ENCODE assay signal across 8 cellular contexts in the genomic region with DNA sequence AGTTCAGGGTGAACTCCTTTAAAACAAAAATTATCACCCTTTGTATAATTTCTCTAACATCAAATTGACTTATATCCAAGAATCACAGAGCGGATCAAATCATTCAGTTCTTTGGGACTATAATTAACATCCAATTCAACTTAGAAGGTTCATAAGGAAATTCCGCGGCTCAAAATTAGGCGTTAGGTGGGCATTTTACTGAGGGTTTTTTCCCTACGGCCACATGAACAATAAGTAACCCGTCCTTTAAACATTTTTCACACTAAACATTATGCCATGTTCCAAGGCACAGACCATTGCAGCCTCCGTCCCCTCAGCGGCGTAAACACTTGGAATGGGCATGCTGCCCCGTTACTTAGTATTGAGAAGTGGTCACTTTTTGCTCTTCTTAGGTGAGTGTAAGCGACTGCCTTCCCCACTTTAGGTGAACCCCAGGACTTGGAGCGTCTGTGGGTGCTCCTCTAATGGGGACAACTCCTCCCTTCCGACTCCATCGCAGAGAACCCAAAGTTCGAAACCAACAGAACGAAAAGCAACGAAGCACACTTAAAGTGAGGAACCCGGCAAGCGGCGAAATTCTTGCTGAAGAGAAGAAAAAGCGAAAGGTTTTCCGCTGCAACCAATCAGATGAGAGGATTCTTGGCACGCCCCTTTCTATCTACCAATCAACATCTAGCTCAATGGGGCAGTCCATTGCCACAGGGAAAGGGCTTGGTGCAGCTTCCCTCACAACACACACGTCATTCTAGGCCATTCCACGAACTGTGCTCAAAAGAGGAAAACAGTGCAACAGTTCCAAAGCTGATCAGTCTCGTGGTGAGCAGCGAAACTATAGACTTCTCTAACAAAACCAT. TPM values are rescaled to one million over a fixed set of nuclear protein-coding genes. Genes with fewer than 3 reads are reported as not detected.
DNase-seq lines count a peak whose midpoint lies in the region; ATAC-seq and TF ChIP-seq lines count a peak whose summit lies in the region.

No MANE protein-coding gene starts in this region.

- peak overlapping the region; percentile 94 for H3K9ac ChIP-seq in neural cell (ENCODE audit: low read length)

- peak; percentile 98 for DNase-seq in EH (ENCODE audit: low read depth)
- DNase-seq in GM23338 (ENCODE audit: low spot score) = peak; percentile 98
- DNase-seq in Kasumi-1 (lab: John Stamatoyannopoulos, UW) = peak; percentile 98
- peak; percentile 97 for DNase-seq in RKO (ENCODE audit: low spot score)
- peak; percentile 69 for DNase-seq in activated T-helper 9 cell treated with anti-CD3 and anti-CD28 coated beads, Interleukin-2, amount 50 U/mL, for 16 hours (ENCODE audit: low read depth)
- peak; percentile 99 for DNase-seq in fibroblast of villous mesenchyme (ENCODE audit: low read depth)
- peak; percentile 86 to 91 for DNase-seq in stimulated activated naive CD8-positive, alpha-beta T cell treated with anti-CD3 and anti-CD28 coated beads, Interleukin-15, amount 100 ng/mL, for 72 hours

- H3K4me1 ChIP-seq in GM23338 (ENCODE audit: insufficient read depth) = peaks cover 25% of the 10 kb centered on the region

- H4K20me1 ChIP-seq in GM23338 (replicated peaks; ENCODE audit: insufficient read depth) (no peaks in the 10 kb centered on the region), neural cell (ENCODE audit: insufficient read depth) (no peaks in the 10 kb centered on the region)

- peaks cover 32% of the 10 kb centered on the region for H3K4me1 Mint-ChIP-seq in GM23338
- H3K4me1 Mint-ChIP-seq in stimulated activated naive CD8-positive, alpha-beta T cell treated with anti-CD3 and anti-CD28 coated beads, Interleukin-15, amount 100 ng/mL, for 72 hours = peaks cover 46% of the 10 kb centered on the region

- H3K27ac ChIP-seq in GM23338 (ENCODE audit: low read depth) (peak overlapping the region; percentile 85), neural cell (ENCODE audit: low read length) (peak overlapping the region; percentile 92)

- TF ChIP-seq CTCF in GM23338 (conservative IDR thresholded peaks at IDR 0.05; ENCODE audit: low read depth in 2 of 2) (no peak), fibroblast of villous mesenchyme (IDR thresholded peaks at IDR 0.05; ENCODE audit: insufficient read depth, low read depth, low read length) (no peak), neural cell (IDR thresholded peaks at IDR 0.05; ENCODE audit: poor library complexity, severe bottlenecking) (no peak)

- no peaks in the 10 kb centered on the region for H3F3A ChIP-seq in GM23338 (replicated peaks; ENCODE audit: low read depth)
- no peaks in the 10 kb centered on the region for H3F3A ChIP-seq in neural cell (ENCODE audit: insufficient read depth, low read length, poor library complexity, severe bottlenecking)

- no peak for TF ChIP-seq RAD21 in neural cell (conservative IDR thresholded peaks at IDR 0.05)

- peak overlapping the region; percentile 97 for H3K4me3 Mint-ChIP-seq in GM23338
- H3K4me3 Mint-ChIP-seq in stimulated activated naive CD8-positive, alpha-beta T cell treated with anti-CD3 and anti-CD28 coated beads, Interleukin-15, amount 100 ng/mL, for 72 hours = peak overlapping the region; percentile 97 to 99

- H3K9me3 ChIP-seq in neural cell (ENCODE audit: low read length) = no peaks in the 10 kb centered on the region

- H3K36me3 Mint-ChIP-seq in GM23338 (ENCODE audit: low read depth) = no peaks in the 10 kb centered on the region

- H3K79me2 ChIP-seq in GM23338 (replicated peaks; ENCODE audit: insufficient read depth) (peaks cover 37% of the 10 kb centered on the region), neural cell (replicated peaks; ENCODE audit: insufficient read depth, low read length) (peaks cover 32% of the 10 kb centered on the region)

- H3K36me3 ChIP-seq in GM23338 (ENCODE audit: insufficient read depth) (no peaks in the 10 kb centered on the region), neural cell (ENCODE audit: insufficient read depth, low read length) (no peaks in the 10 kb centered on the region)

- peak; percentile 76 for ATAC-seq in GM23338
- peak; percentile 82 for ATAC-seq in stimulated activated naive CD8-positive, alpha-beta T cell treated with anti-CD3 and anti-CD28 coated beads, Interleukin-15, amount 100 ng/mL, for 72 hours

- H3K4me2 ChIP-seq in GM23338 = peak overlapping the region; percentile 74
- peak overlapping the region; percentile 82 for H3K4me2 ChIP-seq in neural cell (ENCODE audit: low read length)

- no peaks in the 10 kb centered on the region for H3K27me3 ChIP-seq in GM23338 (ENCODE audit: insufficient read depth)
- no peaks in the 10 kb centered on the region for H3K27me3 ChIP-seq in neural cell (ENCODE audit: insufficient read depth, low read depth, low read length)

- H3K9me2 ChIP-seq in GM23338 (ENCODE audit: insufficient read depth) (no peaks in the 10 kb centered on the region), neural cell (ENCODE audit: insufficient read depth, low read length) (no peaks in the 10 kb centered on the region)

- H2AFZ ChIP-seq in GM23338 = peak overlapping the region; percentile 82
- peak overlapping the region; percentile 66 for H2AFZ ChIP-seq in neural cell (ENCODE audit: low read depth, low read length)

- no peak for TF ChIP-seq EP300 in neural cell (conservative IDR thresholded peaks at IDR 0.05; ENCODE audit: poor library complexity, severe bottlenecking)

- peaks cover 6% of the 10 kb centered on the region for H3K27me3 Mint-ChIP-seq in GM23338 (ENCODE audit: insufficient read depth, low read depth, poor library complexity)
- H3K27me3 Mint-ChIP-seq in stimulated activated naive CD8-positive, alpha-beta T cell treated with anti-CD3 and anti-CD28 coated beads, Interleukin-15, amount 100 ng/mL, for 72 hours = peaks cover 9% of the 10 kb centered on the region

- H3K27ac Mint-ChIP-seq in GM23338 = peak overlapping the region; percentile 99
- peak overlapping the region; percentile 99 to 100 for H3K27ac Mint-ChIP-seq in stimulated activated naive CD8-positive, alpha-beta T cell treated with anti-CD3 and anti-CD28 coated beads, Interleukin-15, amount 100 ng/mL, for 72 hours

- H3K4me3 ChIP-seq in GM23338 (peak overlapping the region; percentile 59), fibroblast of villous mesenchyme (ENCODE audit: low read depth, low read length) (peak overlapping the region; percentile 94), neural cell (ENCODE audit: low read length) (peak overlapping the region; percentile 87)

- no peaks in the 10 kb centered on the region for H3K9me3 Mint-ChIP-seq in GM23338
- no peaks in the 10 kb centered on the region for H3K9me3 Mint-ChIP-seq in stimulated activated naive CD8-positive, alpha-beta T cell treated with anti-CD3 and anti-CD28 coated beads, Interleukin-15, amount 100 ng/mL, for 72 hours

TF ChIP-seq in GM23338, 12 proteins besides CTCF, POLR2A, EP300 and RAD21 (continues in another document):
- TF ChIP-seq, protein P1, sequence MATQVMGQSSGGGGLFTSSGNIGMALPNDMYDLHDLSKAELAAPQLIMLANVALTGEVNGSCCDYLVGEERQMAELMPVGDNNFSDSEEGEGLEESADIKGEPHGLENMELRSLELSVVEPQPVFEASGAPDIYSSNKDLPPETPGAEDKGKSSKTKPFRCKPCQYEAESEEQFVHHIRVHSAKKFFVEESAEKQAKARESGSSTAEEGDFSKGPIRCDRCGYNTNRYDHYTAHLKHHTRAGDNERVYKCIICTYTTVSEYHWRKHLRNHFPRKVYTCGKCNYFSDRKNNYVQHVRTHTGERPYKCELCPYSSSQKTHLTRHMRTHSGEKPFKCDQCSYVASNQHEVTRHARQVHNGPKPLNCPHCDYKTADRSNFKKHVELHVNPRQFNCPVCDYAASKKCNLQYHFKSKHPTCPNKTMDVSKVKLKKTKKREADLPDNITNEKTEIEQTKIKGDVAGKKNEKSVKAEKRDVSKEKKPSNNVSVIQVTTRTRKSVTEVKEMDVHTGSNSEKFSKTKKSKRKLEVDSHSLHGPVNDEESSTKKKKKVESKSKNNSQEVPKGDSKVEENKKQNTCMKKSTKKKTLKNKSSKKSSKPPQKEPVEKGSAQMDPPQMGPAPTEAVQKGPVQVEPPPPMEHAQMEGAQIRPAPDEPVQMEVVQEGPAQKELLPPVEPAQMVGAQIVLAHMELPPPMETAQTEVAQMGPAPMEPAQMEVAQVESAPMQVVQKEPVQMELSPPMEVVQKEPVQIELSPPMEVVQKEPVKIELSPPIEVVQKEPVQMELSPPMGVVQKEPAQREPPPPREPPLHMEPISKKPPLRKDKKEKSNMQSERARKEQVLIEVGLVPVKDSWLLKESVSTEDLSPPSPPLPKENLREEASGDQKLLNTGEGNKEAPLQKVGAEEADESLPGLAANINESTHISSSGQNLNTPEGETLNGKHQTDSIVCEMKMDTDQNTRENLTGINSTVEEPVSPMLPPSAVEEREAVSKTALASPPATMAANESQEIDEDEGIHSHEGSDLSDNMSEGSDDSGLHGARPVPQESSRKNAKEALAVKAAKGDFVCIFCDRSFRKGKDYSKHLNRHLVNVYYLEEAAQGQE (IDR thresholded peaks at IDR 0.05; ENCODE audit: unreplicated experiment) = no peak

TF ChIP-seq in neural cell, 6 proteins besides CTCF, POLR2A, EP300 and RAD21:
- TF ChIP-seq MXI1 (conservative IDR thresholded peaks at IDR 0.05; ENCODE audit: poor library complexity, severe bottlenecking) = peak; percentile 45
- peak; percentile 26 for TF ChIP-seq POLR2AphosphoS5 (IDR thresholded peaks at IDR 0.05)
- TF ChIP-seq EZH2 (IDR thresholded peaks at IDR 0.05; ENCODE audit: borderline replicate concordance, insufficient read depth, low read length, poor library complexity, severe bottlenecking) = no peak

RNA-seq across cellular contexts. Expression of a gene that starts 0.9 kb away (rescaled TPM):
- total RNA-seq in GM23338 (2014; rRNA removed; shearing (Covaris generic)) = 45.9 and 49.8 TPM in 2 replicates
- polyA plus RNA-seq in GM23338 (2016; fragmentation: Nextera tagmentation; extraction: Ambion mirVana) = 14.1 and 18.0 TPM in 2 replicates
- total RNA-seq in fibroblast of villous mesenchyme = 38.7 and 56.1 TPM in 2 replicates
- 43.4 and 45.5 TPM in 2 replicates for polyA plus RNA-seq in neural cell
- 132 and 142 TPM in 2 replicates for polyA minus RNA-seq in neural cell

Comparison
In these comparisons a context has a peak if more than half of its experiments do, and no peak if none do; other contexts are left out.
1. Peak in every context shown above with its lines: DNase-seq, ATAC-seq, H3K4me3 ChIP-seq and H3K27ac ChIP-seq.